17 cellular contexts compared by ENCODE assay signal in the genomic region with DNA sequence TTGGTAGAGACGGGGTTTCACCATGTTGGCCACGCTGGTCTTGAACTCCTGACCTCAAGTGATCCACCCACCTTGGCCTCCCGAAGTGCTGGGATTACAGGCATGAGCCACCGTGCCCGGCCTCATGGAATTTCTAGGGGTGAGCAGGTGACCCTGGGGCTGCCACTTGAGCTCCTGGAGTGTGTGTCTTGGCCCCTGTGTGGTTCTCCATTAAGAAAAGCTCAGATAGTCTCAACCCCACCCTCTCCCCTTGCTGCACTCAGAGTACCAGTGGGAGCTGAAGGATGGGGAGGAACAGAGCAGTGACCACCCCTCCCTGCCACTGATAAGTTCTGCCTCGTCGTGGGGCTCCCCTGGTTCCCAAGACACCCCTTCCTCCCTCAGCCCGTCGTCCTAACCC.
"Had no signal": no experiment of that assay in that cellular context is flagged by ENCODE, and none has a peak within 500 bp of the region (broad histone marks: within the 10 kb centered on the region; RNA-seq: fewer than 3 reads in every experiment).

No MANE protein-coding gene starts in this region.

- ATAC-seq: left colon; naive thymus-derived CD4-positive, alpha-beta T cell; pancreas; right cardiac atrium had no signal

- H3K36me3 ChIP-seq: colonic mucosa, pancreas, uterus had no signal

- H3K4me3 ChIP-seq: colonic mucosa, hepatocyte, pancreas, smooth muscle cell, uterus had no signal

- DNase-seq: colonic mucosa; effector CD4-positive, alpha-beta T cell; foreskin melanocyte; head of caudate nucleus; left colon; mammary epithelial cell; naive thymus-derived CD4-positive, alpha-beta T cell; nucleus accumbens; pancreas; stimulated activated CD4-positive, alpha-beta T cell treated with anti-CD3 and anti-CD28 coated beads, Interleukin-2, amount 100 ng/mL, for 48 hours; stimulated activated naive CD4-positive, alpha-beta T cell treated with Interleukin-2 at 50 U/mL for 16 hours; trophoblast cell; uterus had no signal

- H3K4me1 ChIP-seq: colonic mucosa, pancreas, uterus had no signal

- H3K4me3 Mint-ChIP-seq: naive thymus-derived CD4-positive, alpha-beta T cell had no signal

- H3K9me3 ChIP-seq: colonic mucosa, pancreas, uterus had no signal

- H3K27me3 ChIP-seq: colonic mucosa, hepatocyte, pancreas, uterus had no signal

- H3K27ac ChIP-seq: colonic mucosa, hepatocyte, pancreas, uterus had no signal

- H3K27me3 Mint-ChIP-seq: naive thymus-derived CD4-positive, alpha-beta T cell; progenitor cell of endocrine pancreas had no signal
